In genomic region chr1:213908521-213908920, GRCh38 we compare ENCODE assay signal across 31 cellular contexts.
"Had no signal": no experiment of that assay in that cellular context is flagged by ENCODE, and none has a peak within 500 bp of the region (broad histone marks: within the 10 kb centered on the region; RNA-seq: fewer than 3 reads in every experiment).

No MANE protein-coding gene starts in this region.

- H3K4me3 ChIP-seq: adrenal gland, body of pancreas, breast epithelium had no signal

- H3K4me1 ChIP-seq: adrenal gland, body of pancreas, breast epithelium had no signal

- H3K9me3 ChIP-seq: adrenal gland, body of pancreas, breast epithelium had no signal

- H3K27ac ChIP-seq: adrenal gland, body of pancreas, brain microvascular endothelial cell, breast epithelium, VCaP had no signal

- ATAC-seq: activated CD8-positive, alpha-beta T cell treated with anti-CD3 and anti-CD28 coated beads for 36 hours; activated naive CD4-positive, alpha-beta T cell treated with anti-CD3 and anti-CD28 coated beads, Interleukin-2, amount 50 U/mL, for 72 hours; activated T-cell treated with anti-CD3 and anti-CD28 coated beads, Interleukin-2, amount 50 U/mL, for 4 hours; activated T-cell treated with anti-CD3 and anti-CD28 coated beads, Interleukin-2, amount 50 U/mL, for 72 hours; activated T-helper 17 cell treated with anti-CD3 and anti-CD28 coated beads, Interleukin-2, amount 50 U/mL, for 72 hours; body of pancreas had no signal

- DNase-seq: activated B cell treated with CpG ODN at 0.5 μM for 24 hours; activated CD4-positive, alpha-beta memory T cell treated with anti-CD3 and anti-CD28 coated beads for 36 hours; activated CD4-positive, alpha-beta T cell treated with anti-CD3 and anti-CD28 coated beads for 4 hours; activated CD4-positive, alpha-beta T cell treated with anti-CD3 and anti-CD28 coated beads, Interleukin-2, amount 10 ng/mL, durations not matched to agents 24 days and 14 days; activated CD4-positive, alpha-beta T cell treated with anti-CD3 and anti-CD28 coated beads, Interleukin-2, amount 50 U/mL, for 1 hour; activated CD4-positive, alpha-beta T cell treated with anti-CD3 and anti-CD28 coated beads, Interleukin-2, amount 50 U/mL, for 4 hours; activated CD4-positive, CD25-positive, alpha-beta regulatory T cell treated with anti-CD3 and anti-CD28 coated beads, Interleukin-2, amount 50 U/mL, for 72 hours; activated CD8-positive, alpha-beta memory T cell treated with anti-CD3 and anti-CD28 coated beads, Interleukin-2, amount 50 U/mL, for 4 hours; activated CD8-positive, alpha-beta T cell treated with anti-CD3 and anti-CD28 coated beads for 36 hours; activated effector memory CD4-positive, alpha-beta T cell treated with anti-CD3 and anti-CD28 coated beads, Interleukin-2, amount 50 U/mL, for 16 hours; activated gamma-delta T cell treated with Interleukin-2 at 50 U/mL for 16 hours; activated naive CD4-positive, alpha-beta T cell; activated naive CD4-positive, alpha-beta T cell treated with anti-CD3 and anti-CD28 coated beads for 36 hours; activated naive CD4-positive, alpha-beta T cell treated with anti-CD3 and anti-CD28 coated beads, Interleukin-2, amount 50 U/mL, for 16 hours; activated naive CD8-positive, alpha-beta T cell treated with anti-CD3 and anti-CD28 coated beads for 36 hours; activated T-cell treated with anti-CD3 and anti-CD28 coated beads for 4 hours; activated T-cell treated with anti-CD3 and anti-CD28 coated beads, Interleukin-2, amount 50 U/mL, for 1 hour; activated T-cell treated with anti-CD3 and anti-CD28 coated beads, Interleukin-2, amount 50 U/mL, for 4 hours; activated T-cell treated with anti-CD3 and anti-CD28 coated beads, Interleukin-2, amount 50 U/mL, for 72 hours; adrenal gland; amniotic stem cell; aorta; body of pancreas; brain microvascular endothelial cell; central memory CD4-positive, alpha-beta T cell; T-helper 2 cell; T-helper 9 cell had no signal

- H3K27me3 ChIP-seq: adrenal gland, body of pancreas, brain microvascular endothelial cell, breast epithelium had no signal

- H3K36me3 ChIP-seq: adrenal gland, brain microvascular endothelial cell, breast epithelium had no signal
